10 cellular contexts compared by ENCODE assay signal in genomic region chr5:35320029-35320428, GRCh38.
DNase-seq lines count a peak whose midpoint lies in the region; ATAC-seq, FAIRE-seq and TF ChIP-seq lines count a peak whose summit lies in the region.
"Had no signal": no experiment of that assay in that cellular context is flagged by ENCODE, and none has a peak within 500 bp of the region (broad histone marks: within the 10 kb centered on the region; RNA-seq: fewer than 3 reads in every experiment).

No MANE protein-coding gene starts in this region.

- no peak overlapping the region for H3K4me3 ChIP-seq in gastrocnemius medialis
- no peak overlapping the region for H3K4me3 ChIP-seq in CD8-positive, alpha-beta T cell (ENCODE audit: low read depth, low read length)

- ATAC-seq in GM18499 (IDR thresholded peaks at IDR 0.05; ENCODE audit: insufficient read depth, unreplicated experiment) = peak; percentile 10
- peak; percentile 27 for ATAC-seq in GM19452 (IDR thresholded peaks at IDR 0.05; ENCODE audit: unreplicated experiment)
- peak; percentile 26 for ATAC-seq in HG02943 (IDR thresholded peaks at IDR 0.05; ENCODE audit: low read depth, unreplicated experiment)
- no peak for ATAC-seq in gastrocnemius medialis
- no peak for ATAC-seq in CD8-positive, alpha-beta T cell

- no peaks in the 10 kb centered on the region for H3K9me3 Mint-ChIP-seq in CD8-positive, alpha-beta T cell
- H3K9me3 Mint-ChIP-seq: nephron progenitor cell had no signal

- no peaks in the 10 kb centered on the region for H3K36me3 ChIP-seq in gastrocnemius medialis
- H3K36me3 ChIP-seq in CD8-positive, alpha-beta T cell (ENCODE audit: insufficient read depth, low read length) = no peaks in the 10 kb centered on the region

- TF ChIP-seq POLR2A in GM12891 (IDR thresholded peaks at IDR 0.05; ENCODE audit: low read depth, low read length) (no peak), gastrocnemius medialis (IDR thresholded peaks at IDR 0.05) (no peak)

- peak; percentile 25 for DNase-seq in NCI-H69 (lab: John Stamatoyannopoulos, UW)
- DNase-seq in GM12891 (ENCODE audit: insufficient read length, low spot score) = no peak
- DNase-seq in NCI-H2107 treated with DMSO at 0.1 percent for 48 hours (lab: John Stamatoyannopoulos, UW; ENCODE audit: unreplicated experiment) = no peak
- no peak for DNase-seq in gastrocnemius medialis
- DNase-seq in CD8-positive, alpha-beta T cell = no peak
- DNase-seq: NCI-H1930, nephron progenitor cell had no signal

- no peak overlapping the region for H3K27ac Mint-ChIP-seq in CD8-positive, alpha-beta T cell
- H3K27ac Mint-ChIP-seq: nephron progenitor cell had no signal

- no peaks in the 10 kb centered on the region for H3K4me1 ChIP-seq in gastrocnemius medialis
- H3K4me1 ChIP-seq in CD8-positive, alpha-beta T cell (ENCODE audit: insufficient read depth, low read length) = no peaks in the 10 kb centered on the region

- no peak overlapping the region for H3K27ac ChIP-seq in gastrocnemius medialis
- no peak overlapping the region for H3K27ac ChIP-seq in CD8-positive, alpha-beta T cell (ENCODE audit: low read depth, low read length)

- no peaks in the 10 kb centered on the region for H3K36me3 Mint-ChIP-seq in CD8-positive, alpha-beta T cell

- H3K27me3 ChIP-seq in gastrocnemius medialis = no peaks in the 10 kb centered on the region
- H3K27me3 ChIP-seq in CD8-positive, alpha-beta T cell (ENCODE audit: insufficient read depth, low read length) = no peaks in the 10 kb centered on the region

- intact Hi-C loops in gastrocnemius medialis (cut with DNase I; ENCODE audit: low total_unique reads) = no loop called here
- intact Hi-C loops in CD8-positive, alpha-beta T cell (cut with DNase I, micrococcal nuclease) = no loop called here

- H3K9me3 ChIP-seq in gastrocnemius medialis = no peaks in the 10 kb centered on the region
- no peaks in the 10 kb centered on the region for H3K9me3 ChIP-seq in CD8-positive, alpha-beta T cell (ENCODE audit: low read length)

- H3K4me3 Mint-ChIP-seq in CD8-positive, alpha-beta T cell = no peak overlapping the region
- H3K4me3 Mint-ChIP-seq: nephron progenitor cell had no signal

- H3K27me3 Mint-ChIP-seq in CD8-positive, alpha-beta T cell (ENCODE audit: low read depth) = peaks cover 15% of the 10 kb centered on the region

- no peaks in the 10 kb centered on the region for H3K4me1 Mint-ChIP-seq in CD8-positive, alpha-beta T cell (ENCODE audit: low read depth)

- no peak for FAIRE-seq in GM12891 (lab: Jason Lieb, UNC)

- TF ChIP-seq CTCF in gastrocnemius medialis (IDR thresholded peaks at IDR 0.05 in 4 of 5, conservative IDR thresholded peaks at IDR 0.05 in 1 of 5) = no peak
- TF ChIP-seq CTCF in CD8-positive, alpha-beta T cell (IDR thresholded peaks at IDR 0.05) = no peak

- CTCF ChIA-PET in CD8-positive, alpha-beta T cell (lab: Charles Lee) = no interaction called here

- POLR2A ChIA-PET in CD8-positive, alpha-beta T cell (lab: Charles Lee) = no interaction called here

- in situ Hi-C loops in gastrocnemius medialis (cut with MboI; ENCODE audit: low sequenced_read_pairs in 4 of 4) = no loop called here

TF ChIP-seq in GM12891, 5 proteins besides CTCF, POLR2A, EP300 and RAD21:
- no peak for TF ChIP-seq PAX5 (IDR thresholded peaks at IDR 0.05; ENCODE audit: insufficient read depth, low read length, severe bottlenecking)
- no peak for TF ChIP-seq TAF1 (IDR thresholded peaks at IDR 0.05; ENCODE audit: low read depth, low read length)
- no peak for TF ChIP-seq POLR2AphosphoS5 (IDR thresholded peaks at IDR 0.05; ENCODE audit: low read depth, low read length)
- no peak for TF ChIP-seq POU2F2 (IDR thresholded peaks at IDR 0.05; ENCODE audit: low read depth, low read length)
- TF ChIP-seq SPI1 (IDR thresholded peaks at IDR 0.05; ENCODE audit: low read depth, low read length) = no peak

Comparison
In these comparisons a context has a peak if more than half of its experiments do, and no peak if none do; other contexts are left out.
1. ATAC-seq: peak in GM18499 (single experiment), GM19452 (single experiment) and HG02943 (single experiment); none in gastrocnemius medialis (0 of 2) and CD8-positive, alpha-beta T cell (single experiment).